In genomic region chr3:158791259-158791920, GRCh38 we compare ENCODE assay signal across 2 cellular contexts.
A peak's percentile ranks its signal among the peaks of the same experiment; 100 is the strongest.
TF ChIP-seq lines count a peak whose summit lies in the region.

No MANE protein-coding gene starts in this region.

TF ChIP-seq in HCT116, 20 proteins besides CTCF, POLR2A, EP300 and RAD21:
- TF ChIP-seq YY1 (IDR thresholded peaks at IDR 0.05; ENCODE audit: extremely low read depth, insufficient replicate concordance, low read depth, low read length) (peak; percentile 27), SP1 (IDR thresholded peaks at IDR 0.05; ENCODE audit: low read depth) (no peak), SRF (IDR thresholded peaks at IDR 0.05; ENCODE audit: low read depth) (no peak), TCF7L2 (IDR thresholded peaks at IDR 0.05; ENCODE audit: borderline replicate concordance, extremely low read depth, insufficient read depth, insufficient read length) (no peak), EGR1 (IDR thresholded peaks at IDR 0.05; ENCODE audit: low read depth) (no peak), MAX (IDR thresholded peaks at IDR 0.05) (peak; percentile 74)

TF ChIP-seq in K562, 482 proteins besides CTCF, POLR2A, EP300 and RAD21 (continues in another document):
- TF ChIP-seq MYBL2 (IDR thresholded peaks at IDR 0.05; ENCODE audit: low read depth) (peak; percentile 71), MYBL2 (CRISPR knock-in tag; IDR thresholded peaks at IDR 0.05; ENCODE audit: borderline replicate concordance) (no peak), EZH2 (IDR thresholded peaks at IDR 0.05; ENCODE audit: borderline replicate concordance, low read depth, low read length) (no peak), FOSL1 (tag; conservative IDR thresholded peaks at IDR 0.05) (0 out of 2 replicates have a peak, but pooled peaks have one; percentile 25), KLF16 (IDR thresholded peaks at IDR 0.05) (peak; percentile 29; the same call in 1 of the 2 replicates), TFAP4 (CRISPR knock-in tag; IDR thresholded peaks at IDR 0.05; ENCODE audit: borderline replicate concordance) (peak; percentile 23; the same call in 1 of the 2 replicates), HNRNPLL (IDR thresholded peaks at IDR 0.05; ENCODE audit: low read depth, low read length, poor library complexity, severe bottlenecking) (peak; percentile 94), FOXM1 (IDR thresholded peaks at IDR 0.05; ENCODE audit: low read depth) (0 out of 2 replicates have a peak, but pooled peaks have one; percentile 41), FOXM1 (CRISPR knock-in tag; IDR thresholded peaks at IDR 0.05; ENCODE audit: low read depth) (no peak), MAX (CRISPR knock-in tag; IDR thresholded peaks at IDR 0.05) (peak; percentile 26; the same call in 1 of the 2 replicates), ZKSCAN3 (CRISPR knock-in tag; IDR thresholded peaks at IDR 0.05) (no peak), NCOA2 (IDR thresholded peaks at IDR 0.05; ENCODE audit: partially characterized antibody in 2 of 2) (no peak), CHAMP1 (IDR thresholded peaks at IDR 0.05) (peak; percentile 71; the same call in 1 of the 2 replicates), CBX3 (IDR thresholded peaks at IDR 0.05; ENCODE audit: borderline replicate concordance in 1 of 2, low read length in 2 of 2) (peak in 1 of 2 experiments; percentile 55; a peak in 1 of 3 replicates), BRD9 (IDR thresholded peaks at IDR 0.05; ENCODE audit: low read depth, partially characterized antibody) (peak; percentile 75), HINFP (tag; conservative IDR thresholded peaks at IDR 0.05; ENCODE audit: low read depth) (no peak), CXXC5 (CRISPR knock-in tag; IDR thresholded peaks at IDR 0.05) (peak; percentile 77), L3MBTL2 (IDR thresholded peaks at IDR 0.05) (peak; percentile 66), DACH1 (IDR thresholded peaks at IDR 0.05; ENCODE audit: partially characterized antibody) (peak; percentile 17), SMC3 (conservative IDR thresholded peaks at IDR 0.05; ENCODE audit: insufficient read depth, low read depth, low read length) (peak; percentile 37; the same call in 1 of the 2 replicates), EP400 (IDR thresholded peaks at IDR 0.05) (peak; percentile 79), CC2D1A (IDR thresholded peaks at IDR 0.05) (0 out of 2 replicates have a peak, but pooled peaks have one; percentile 24), ILF3 (IDR thresholded peaks at IDR 0.05; ENCODE audit: borderline replicate concordance) (peak; percentile 37; the same call in 1 of the 2 replicates), MYC (IDR thresholded peaks at IDR 0.05; ENCODE audit: low read depth, low read length) (peak; percentile 89), MYC (CRISPR knock-in tag; IDR thresholded peaks at IDR 0.05; ENCODE audit: borderline replicate concordance, low read depth) (no peak), RAD51 (IDR thresholded peaks at IDR 0.05; ENCODE audit: borderline replicate concordance, low read depth) (peak; percentile 65; the same call in 1 of the 2 replicates), STAG1 (CRISPR knock-in tag; IDR thresholded peaks at IDR 0.05; ENCODE audit: borderline replicate concordance) (peak; percentile 39; the same call in 1 of the 2 replicates), MAFG (tag; conservative IDR thresholded peaks at IDR 0.05) (0 out of 2 replicates have a peak, but pooled peaks have one; percentile 6), WHSC1 (IDR thresholded peaks at IDR 0.05; ENCODE audit: low read length) (no peak)
- TF ChIP-seq, protein P1, sequence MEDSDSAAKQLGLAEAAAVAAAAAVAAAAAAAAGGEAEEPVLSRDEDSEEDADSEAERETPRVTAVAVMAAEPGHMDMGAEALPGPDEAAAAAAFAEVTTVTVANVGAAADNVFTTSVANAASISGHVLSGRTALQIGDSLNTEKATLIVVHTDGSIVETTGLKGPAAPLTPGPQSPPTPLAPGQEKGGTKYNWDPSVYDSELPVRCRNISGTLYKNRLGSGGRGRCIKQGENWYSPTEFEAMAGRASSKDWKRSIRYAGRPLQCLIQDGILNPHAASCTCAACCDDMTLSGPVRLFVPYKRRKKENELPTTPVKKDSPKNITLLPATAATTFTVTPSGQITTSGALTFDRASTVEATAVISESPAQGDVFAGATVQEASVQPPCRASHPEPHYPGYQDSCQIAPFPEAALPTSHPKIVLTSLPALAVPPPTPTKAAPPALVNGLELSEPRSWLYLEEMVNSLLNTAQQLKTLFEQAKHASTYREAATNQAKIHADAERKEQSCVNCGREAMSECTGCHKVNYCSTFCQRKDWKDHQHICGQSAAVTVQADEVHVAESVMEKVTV (CRISPR knock-in tag; IDR thresholded peaks at IDR 0.05): peak; percentile 65; the same call in 1 of the 2 replicates
- TF ChIP-seq, protein P2, sequence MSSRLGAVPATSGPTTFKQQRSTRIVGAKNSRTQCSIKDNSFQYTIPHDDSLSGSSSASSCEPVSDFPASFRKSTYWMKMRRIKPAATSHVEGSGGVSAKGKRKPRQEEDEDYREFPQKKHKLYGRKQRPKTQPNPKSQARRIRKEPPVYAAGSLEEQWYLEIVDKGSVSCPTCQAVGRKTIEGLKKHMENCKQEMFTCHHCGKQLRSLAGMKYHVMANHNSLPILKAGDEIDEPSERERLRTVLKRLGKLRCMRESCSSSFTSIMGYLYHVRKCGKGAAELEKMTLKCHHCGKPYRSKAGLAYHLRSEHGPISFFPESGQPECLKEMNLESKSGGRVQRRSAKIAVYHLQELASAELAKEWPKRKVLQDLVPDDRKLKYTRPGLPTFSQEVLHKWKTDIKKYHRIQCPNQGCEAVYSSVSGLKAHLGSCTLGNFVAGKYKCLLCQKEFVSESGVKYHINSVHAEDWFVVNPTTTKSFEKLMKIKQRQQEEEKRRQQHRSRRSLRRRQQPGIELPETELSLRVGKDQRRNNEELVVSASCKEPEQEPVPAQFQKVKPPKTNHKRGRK (tag; IDR thresholded peaks at IDR 0.05): peak; percentile 82
- TF ChIP-seq, protein P3, sequence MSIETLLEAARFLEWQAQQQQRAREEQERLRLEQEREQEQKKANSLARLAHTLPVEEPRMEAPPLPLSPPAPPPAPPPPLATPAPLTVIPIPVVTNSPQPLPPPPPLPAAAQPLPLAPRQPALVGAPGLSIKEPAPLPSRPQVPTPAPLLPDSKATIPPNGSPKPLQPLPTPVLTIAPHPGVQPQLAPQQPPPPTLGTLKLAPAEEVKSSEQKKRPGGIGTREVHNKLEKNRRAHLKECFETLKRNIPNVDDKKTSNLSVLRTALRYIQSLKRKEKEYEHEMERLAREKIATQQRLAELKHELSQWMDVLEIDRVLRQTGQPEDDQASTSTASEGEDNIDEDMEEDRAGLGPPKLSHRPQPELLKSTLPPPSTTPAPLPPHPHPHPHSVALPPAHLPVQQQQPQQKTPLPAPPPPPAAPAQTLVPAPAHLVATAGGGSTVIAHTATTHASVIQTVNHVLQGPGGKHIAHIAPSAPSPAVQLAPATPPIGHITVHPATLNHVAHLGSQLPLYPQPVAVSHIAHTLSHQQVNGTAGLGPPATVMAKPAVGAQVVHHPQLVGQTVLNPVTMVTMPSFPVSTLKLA (conservative IDR thresholded peaks at IDR 0.05): peak; percentile 87
- TF ChIP-seq, protein P4, sequence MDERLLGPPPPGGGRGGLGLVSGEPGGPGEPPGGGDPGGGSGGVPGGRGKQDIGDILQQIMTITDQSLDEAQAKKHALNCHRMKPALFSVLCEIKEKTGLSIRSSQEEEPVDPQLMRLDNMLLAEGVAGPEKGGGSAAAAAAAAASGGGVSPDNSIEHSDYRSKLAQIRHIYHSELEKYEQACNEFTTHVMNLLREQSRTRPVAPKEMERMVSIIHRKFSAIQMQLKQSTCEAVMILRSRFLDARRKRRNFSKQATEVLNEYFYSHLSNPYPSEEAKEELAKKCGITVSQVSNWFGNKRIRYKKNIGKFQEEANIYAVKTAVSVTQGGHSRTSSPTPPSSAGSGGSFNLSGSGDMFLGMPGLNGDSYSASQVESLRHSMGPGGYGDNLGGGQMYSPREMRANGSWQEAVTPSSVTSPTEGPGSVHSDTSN (CRISPR knock-in tag; IDR thresholded peaks at IDR 0.05; ENCODE audit: low read depth): no peak
- TF ChIP-seq, protein P4 (tag; conservative IDR thresholded peaks at IDR 0.05; ENCODE audit: low read depth): no peak
- TF ChIP-seq, protein P5, sequence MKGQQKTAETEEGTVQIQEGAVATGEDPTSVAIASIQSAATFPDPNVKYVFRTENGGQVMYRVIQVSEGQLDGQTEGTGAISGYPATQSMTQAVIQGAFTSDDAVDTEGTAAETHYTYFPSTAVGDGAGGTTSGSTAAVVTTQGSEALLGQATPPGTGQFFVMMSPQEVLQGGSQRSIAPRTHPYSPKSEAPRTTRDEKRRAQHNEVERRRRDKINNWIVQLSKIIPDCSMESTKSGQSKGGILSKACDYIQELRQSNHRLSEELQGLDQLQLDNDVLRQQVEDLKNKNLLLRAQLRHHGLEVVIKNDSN (CRISPR knock-in tag; IDR thresholded peaks at IDR 0.05): peak; percentile 53; the same call in 1 of the 2 replicates
- TF ChIP-seq, protein P6, sequence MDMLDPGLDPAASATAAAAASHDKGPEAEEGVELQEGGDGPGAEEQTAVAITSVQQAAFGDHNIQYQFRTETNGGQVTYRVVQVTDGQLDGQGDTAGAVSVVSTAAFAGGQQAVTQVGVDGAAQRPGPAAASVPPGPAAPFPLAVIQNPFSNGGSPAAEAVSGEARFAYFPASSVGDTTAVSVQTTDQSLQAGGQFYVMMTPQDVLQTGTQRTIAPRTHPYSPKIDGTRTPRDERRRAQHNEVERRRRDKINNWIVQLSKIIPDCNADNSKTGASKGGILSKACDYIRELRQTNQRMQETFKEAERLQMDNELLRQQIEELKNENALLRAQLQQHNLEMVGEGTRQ (CRISPR knock-in tag; IDR thresholded peaks at IDR 0.05): peak; percentile 64
- TF ChIP-seq, protein P7, sequence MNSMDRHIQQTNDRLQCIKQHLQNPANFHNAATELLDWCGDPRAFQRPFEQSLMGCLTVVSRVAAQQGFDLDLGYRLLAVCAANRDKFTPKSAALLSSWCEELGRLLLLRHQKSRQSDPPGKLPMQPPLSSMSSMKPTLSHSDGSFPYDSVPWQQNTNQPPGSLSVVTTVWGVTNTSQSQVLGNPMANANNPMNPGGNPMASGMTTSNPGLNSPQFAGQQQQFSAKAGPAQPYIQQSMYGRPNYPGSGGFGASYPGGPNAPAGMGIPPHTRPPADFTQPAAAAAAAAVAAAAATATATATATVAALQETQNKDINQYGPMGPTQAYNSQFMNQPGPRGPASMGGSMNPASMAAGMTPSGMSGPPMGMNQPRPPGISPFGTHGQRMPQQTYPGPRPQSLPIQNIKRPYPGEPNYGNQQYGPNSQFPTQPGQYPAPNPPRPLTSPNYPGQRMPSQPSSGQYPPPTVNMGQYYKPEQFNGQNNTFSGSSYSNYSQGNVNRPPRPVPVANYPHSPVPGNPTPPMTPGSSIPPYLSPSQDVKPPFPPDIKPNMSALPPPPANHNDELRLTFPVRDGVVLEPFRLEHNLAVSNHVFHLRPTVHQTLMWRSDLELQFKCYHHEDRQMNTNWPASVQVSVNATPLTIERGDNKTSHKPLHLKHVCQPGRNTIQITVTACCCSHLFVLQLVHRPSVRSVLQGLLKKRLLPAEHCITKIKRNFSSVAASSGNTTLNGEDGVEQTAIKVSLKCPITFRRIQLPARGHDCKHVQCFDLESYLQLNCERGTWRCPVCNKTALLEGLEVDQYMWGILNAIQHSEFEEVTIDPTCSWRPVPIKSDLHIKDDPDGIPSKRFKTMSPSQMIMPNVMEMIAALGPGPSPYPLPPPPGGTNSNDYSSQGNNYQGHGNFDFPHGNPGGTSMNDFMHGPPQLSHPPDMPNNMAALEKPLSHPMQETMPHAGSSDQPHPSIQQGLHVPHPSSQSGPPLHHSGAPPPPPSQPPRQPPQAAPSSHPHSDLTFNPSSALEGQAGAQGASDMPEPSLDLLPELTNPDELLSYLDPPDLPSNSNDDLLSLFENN (IDR thresholded peaks at IDR 0.05; ENCODE audit: low read depth in 2 of 2, low read length in 2 of 2): no peak
